8 cellular contexts compared by ENCODE assay signal in the genomic region with DNA sequence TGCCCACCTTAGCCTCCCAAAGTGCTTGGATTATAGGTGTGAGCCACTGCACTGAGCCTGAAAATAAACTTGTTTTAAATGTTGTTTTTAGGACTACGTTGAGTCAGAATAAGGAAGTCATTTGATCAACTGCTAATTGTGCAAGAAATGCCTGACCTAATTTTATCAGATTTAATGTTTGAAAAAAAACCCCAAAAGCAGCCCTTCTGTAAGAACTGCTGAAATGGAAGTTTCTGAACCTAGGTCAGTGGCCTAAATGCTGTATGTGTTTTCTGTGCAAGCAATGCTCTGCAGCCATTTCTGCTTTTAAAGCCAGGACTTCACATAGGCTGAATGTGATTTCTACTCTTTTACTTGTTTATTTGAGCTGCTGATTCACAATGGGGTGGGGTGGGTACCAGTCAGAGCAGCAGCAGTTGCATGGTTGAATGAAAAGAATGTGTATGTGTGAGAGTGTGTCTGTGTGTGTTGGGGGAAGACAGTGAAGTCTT. TPM values are rescaled to one million over a fixed set of nuclear protein-coding genes. Genes with fewer than 3 reads are reported as not detected.
DNase-seq lines count a peak whose midpoint lies in the region; ATAC-seq, FAIRE-seq and TF ChIP-seq lines count a peak whose summit lies in the region.

No MANE protein-coding gene starts in this region.

- no peak for TF ChIP-seq POLR2A in GM12878 (IDR thresholded peaks at IDR 0.05; ENCODE audit: low read depth, low read length)
- TF ChIP-seq POLR2A in HepG2 (IDR thresholded peaks at IDR 0.05; ENCODE audit: insufficient read depth in 1 of 2, low read depth in 2 of 2, low read length in 2 of 2): no peak
- no peak for TF ChIP-seq POLR2A in uterus (IDR thresholded peaks at IDR 0.05)

- RAD21 ChIA-PET in GM12878 (lab: Charles Lee; ENCODE audit: unreplicated experiment): interaction anchor here (0.7 to 4.3 kb wide), 6 partner anchors 9 to 97 kb away, joined by 3 to 23 read pairs (median 4); a partner anchor contains a TSS

- H3K4me1 Mint-ChIP-seq in activated T-cell treated with anti-CD3 and anti-CD28 coated beads, Interleukin-2, amount 50 U/mL, for 24 hours (ENCODE audit: low read depth): peaks cover 18% of the 10 kb centered on the region

- no TSS peak for BruUV-seq in GM12878 (replicated peaks; lab: Mats Ljungman, UMichigan)
- no TSS peak for BruUV-seq in HepG2 (replicated peaks; lab: Mats Ljungman, UMichigan)

- H3K4me3 ChIP-seq in GM12878 (no peak overlapping the region), HepG2 (replicated peaks in 1 of 3; ENCODE audit: insufficient read depth in 1 of 3, low read depth in 2 of 3, low read length in 3 of 3) (peak overlapping the region in 2 of 3 experiments; percentile 27 to 32; a peak in 5 of 6 replicates), uterus (no peak overlapping the region)

- intact Hi-C loops in GM12878 (cut with micrococcal nuclease; ENCODE audit: unreplicated experiment): no loop called here
- intact Hi-C loops in HepG2 (cut with micrococcal nuclease; ENCODE audit: unreplicated experiment): no loop called here
- intact Hi-C loops in uterus (cut with DNase I; ENCODE audit: low total_unique reads): no loop called here

- no peak for DNase-seq in activated T-cell treated with anti-CD3 and anti-CD28 coated beads, Interleukin-2, amount 50 U/mL, for 24 hours
- DNase-seq in activated T-cell treated with anti-CD3 and anti-CD28 coated beads for 4 hours (no peak), GM12878 (ENCODE audit: low read depth, low spot score) (no peak), HepG2 (ENCODE audit: low spot score) (no peak), uterus (no peak), HuH-7.5 (ENCODE audit: low spot score) (no peak), NCI-H146 treated with DMSO at 0.1 percent for 48 hours (lab: John Stamatoyannopoulos, UW; ENCODE audit: unreplicated experiment) (no peak)
- DNase-seq in activated CD4-positive, alpha-beta T cell treated with anti-CD3 and anti-CD28 coated beads, Interleukin-2, amount 50 U/mL, for 4 hours: no peak

- no peak for TF ChIP-seq CTCF in GM12878 (IDR thresholded peaks at IDR 0.05 in 2 of 3, conservative IDR thresholded peaks at IDR 0.05 in 1 of 3; ENCODE audit: control insufficient read depth in 2 of 3, extremely low read depth in 1 of 3, insufficient read depth in 1 of 3, low read depth in 3 of 3, low read length in 3 of 3)
- TF ChIP-seq CTCF in HepG2 (CRISPR knock-in tag; IDR thresholded peaks at IDR 0.05): no peak
- TF ChIP-seq CTCF in uterus (IDR thresholded peaks at IDR 0.05): no peak

- H2AFZ ChIP-seq in GM12878 (ENCODE audit: control insufficient read depth, low read depth, low read length) (peak overlapping the region; percentile 20), HepG2 (ENCODE audit: low read length) (peak overlapping the region; percentile 40)

- H3K36me3 ChIP-seq in GM12878 (ENCODE audit: control insufficient read depth in 2 of 2, insufficient read depth in 2 of 2, low read length in 1 of 2) (peaks cover 2 to 8% of the 10 kb centered on the region in 2 experiments; a peak in 3 of 4 replicates), HepG2 (replicated peaks in 1 of 2; ENCODE audit: control insufficient read depth in 1 of 2, insufficient read depth in 2 of 2, low read length in 2 of 2) (peaks cover 0 to 2% of the 10 kb centered on the region in 2 experiments; a peak in 3 of 5 replicates), uterus (no peaks in the 10 kb centered on the region)

- TF ChIP-seq EP300 in GM12878 (IDR thresholded peaks at IDR 0.05; ENCODE audit: borderline replicate concordance in 1 of 2, control insufficient read depth in 1 of 2, low read depth in 2 of 2, low read length in 2 of 2) (no peak), HepG2 (IDR thresholded peaks at IDR 0.05; ENCODE audit: low read depth in 2 of 2, low read length in 2 of 2) (no peak), HepG2 (CRISPR knock-in tag; IDR thresholded peaks at IDR 0.05; ENCODE audit: borderline replicate concordance) (no peak)

- H4K20me1 ChIP-seq in GM12878 (ENCODE audit: control insufficient read depth, insufficient read depth) (no peaks in the 10 kb centered on the region), HepG2 (ENCODE audit: insufficient read depth, low read length) (no peaks in the 10 kb centered on the region)

- H3K4me2 ChIP-seq in GM12878 (ENCODE audit: control insufficient read depth, insufficient read depth) (peak overlapping the region; percentile 8; the same call in 1 of the 2 replicates), HepG2 (ENCODE audit: low read depth, low read length) (peak overlapping the region; percentile 70)

- in situ Hi-C loops in GM12878 (cut with MboI) (no loop called here), HepG2 (cut with HindIII; ENCODE audit: extremely low pct_ligation_motif_present, low pct_unique_long_range_greater_than_20kb) (no loop called here)

- no peak for TF ChIP-seq RAD21 in GM12878 (IDR thresholded peaks at IDR 0.05; ENCODE audit: insufficient read depth, low read depth, low read length)
- TF ChIP-seq RAD21 in HepG2 (CRISPR knock-in tag; IDR thresholded peaks at IDR 0.05): no peak

- SMC1A ChIA-PET in GM12878 (lab: Charles Lee; ENCODE audit: uncharacterized antibody, unreplicated experiment): interaction anchor here (1.0 to 2.9 kb wide), 3 partner anchors 10 to 60 kb away, joined by 3 to 16 read pairs (median 5); a partner anchor contains a TSS

- H3K9me3 ChIP-seq in GM12878 (replicated peaks; ENCODE audit: control insufficient read depth, insufficient read depth, low read length) (no peaks in the 10 kb centered on the region), HepG2 (ENCODE audit: low read length) (no peaks in the 10 kb centered on the region), uterus (no peaks in the 10 kb centered on the region)

- POLR2A ChIA-PET in GM12878 (lab: Charles Lee): interaction anchor here (0.5 to 1.9 kb wide), 6 partner anchors 9 to 89 kb away, joined by 3 to 10 read pairs (median 4); a partner anchor contains a TSS
- POLR2A ChIA-PET in HepG2 (lab: Yijun Ruan, JAX): interaction anchor here (0.6 to 5.3 kb wide), 9 partner anchors 12 to 344 kb away, joined by 3 to 50 read pairs (median 3); a partner anchor contains a TSS

- CTCF ChIA-PET in GM12878 (lab: Yijun Ruan, JAX): interaction anchor here (0.9 to 1.2 kb wide), 3 partner anchors 8 to 12 kb away, joined by 3 to 6 read pairs (median 6); a partner anchor contains a TSS
- CTCF ChIA-PET in HepG2 (lab: Yijun Ruan, JAX; ENCODE audit: low intra/inter-chr PET ratio, low total read pairs): no interaction called here

- no peaks in the 10 kb centered on the region for H3K9me3 Mint-ChIP-seq in activated T-cell treated with anti-CD3 and anti-CD28 coated beads, Interleukin-2, amount 50 U/mL, for 24 hours

- H3K27me3 ChIP-seq in GM12878 (replicated peaks in 1 of 2; ENCODE audit: control insufficient read depth in 2 of 2, insufficient read depth in 2 of 2, low read length in 1 of 2): no peaks in the 10 kb centered on the region
- no peaks in the 10 kb centered on the region for H3K27me3 ChIP-seq in HepG2 (ENCODE audit: control insufficient read depth in 1 of 2, insufficient read depth in 2 of 2, low read length in 2 of 2)
- no peaks in the 10 kb centered on the region for H3K27me3 ChIP-seq in uterus

- H3K27ac ChIP-seq in GM12878 (ENCODE audit: control insufficient read depth, insufficient read depth) (peak overlapping the region; percentile 38; the same call in 1 of the 2 replicates), HepG2 (ENCODE audit: extremely low read length, insufficient read depth, low read length) (peak overlapping the region; percentile 56), uterus (peak overlapping the region; percentile 9 to 63)

- FAIRE-seq in GM12878 (lab: Jason Lieb, UNC): no peak
- FAIRE-seq in HepG2 (lab: Jason Lieb, UNC): no peak

- H3K27me3 Mint-ChIP-seq in activated T-cell treated with anti-CD3 and anti-CD28 coated beads, Interleukin-2, amount 50 U/mL, for 24 hours: no peaks in the 10 kb centered on the region

- no peak overlapping the region for H3K4me3 Mint-ChIP-seq in activated T-cell treated with anti-CD3 and anti-CD28 coated beads, Interleukin-2, amount 50 U/mL, for 24 hours

- peak; percentile 45 for ATAC-seq in GM12878
- ATAC-seq in HepG2: peak; percentile 19

- WGBS in GM12878 (ENCODE audit: insufficient coverage, insufficient replicate concordance, low lambda C conversion rate, missing lambda C conversion rate): 0% methylated on average over 1 of the region's 1 CpG
- 0% methylated on average over 1 of the region's 1 CpG for WGBS in HepG2 (ENCODE audit: low lambda C conversion rate)

- H3K4me1 ChIP-seq in GM12878 (ENCODE audit: control insufficient read depth, insufficient read depth, low read length): peaks cover 27% of the 10 kb centered on the region
- peaks cover 67% of the 10 kb centered on the region for H3K4me1 ChIP-seq in HepG2 (ENCODE audit: insufficient read depth, low read length)
- peaks cover 0 to 4% of the 10 kb centered on the region in 2 donors for H3K4me1 ChIP-seq in uterus

- peaks cover 9% of the 10 kb centered on the region for H3K79me2 ChIP-seq in GM12878 (ENCODE audit: control insufficient read depth, insufficient read depth, low read length)
- peaks cover 5% of the 10 kb centered on the region for H3K79me2 ChIP-seq in HepG2 (ENCODE audit: insufficient read depth, low read length)

- H3K27ac Mint-ChIP-seq in activated T-cell treated with anti-CD3 and anti-CD28 coated beads, Interleukin-2, amount 50 U/mL, for 24 hours: peak overlapping the region; percentile 12

- peaks cover 22% of the 10 kb centered on the region for H3K36me3 Mint-ChIP-seq in activated T-cell treated with anti-CD3 and anti-CD28 coated beads, Interleukin-2, amount 50 U/mL, for 24 hours (ENCODE audit: low read depth)

- H3K9ac ChIP-seq in GM12878 (ENCODE audit: control insufficient read depth, insufficient read depth, low read length): peak overlapping the region; percentile 15; the same call in 1 of the 2 replicates
- H3K9ac ChIP-seq in HepG2 (ENCODE audit: insufficient read depth, low read depth, low read length): peak overlapping the region; percentile 31

RNA-seq across cellular contexts. Expression of a gene that starts 6.6 kb away (rescaled TPM):
- total RNA-seq in GM12878 (2013; cell fraction: nucleolus; rRNA removed): 28.0 and 29.5 TPM in 2 replicates
- total RNA-seq in GM12878 (2014; rRNA removed): 639 and 705 TPM in 2 replicates
- total RNA-seq in GM12878 (2014; rRNA removed; fragmentation: Illumina TruSeq; extraction: Trizol): 210 and 245 TPM in 2 replicates
- 555 and 560 TPM in 2 replicates for total RNA-seq in GM12878 (2021)
- polyA plus RNA-seq in GM12878 (2011; ENCODE audit: low read depth): 149 TPM
- polyA plus RNA-seq in GM12878 (2011; rRNA removed): 70.8 and 155 TPM in 2 replicates
- 287 and 437 TPM in 2 replicates for polyA plus RNA-seq in GM12878 (2011; cell fraction: cytosol; rRNA removed)
- 173 and 177 TPM in 2 replicates for polyA plus RNA-seq in GM12878 (2011; cell fraction: nucleus; rRNA removed)
- polyA plus RNA-seq in GM12878 (2012): 320 and 364 TPM in 2 replicates
- 12.8 and 143 TPM in 2 replicates for polyA plus RNA-seq in GM12878 (2014; fragmentation: Illumina TruSeq; extraction: Trizol)
- 100 to 1,000 TPM in 1 of 2 experiments, 10 to 100 TPM in 1; 32.0 to 174 TPM for polyA plus RNA-seq in GM12878 (2014; fragmentation: Nextera tagmentation; extraction: Ambion mirVana)
- polyA plus RNA-seq in GM12878 (2014; rRNA removed): 947 and 967 TPM in 2 replicates
- polyA plus RNA-seq in GM12878 (2016; fragmentation: Nextera tagmentation; extraction: Ambion mirVana): 1,000 to 10,000 TPM; 1,103 to 1,121 TPM
- 42.4 and 98.3 TPM in 2 replicates for polyA minus RNA-seq in GM12878 (2011; rRNA and poly(A)+ RNA removed)
- polyA minus RNA-seq in GM12878 (2011; cell fraction: cytosol; rRNA and poly(A)+ RNA removed): 48.2 and 50.4 TPM in 2 replicates
- polyA minus RNA-seq in GM12878 (2011; cell fraction: nucleus; rRNA and poly(A)+ RNA removed): 27.4 and 51.1 TPM in 2 replicates
- 149 and 169 TPM in 2 replicates for total RNA-seq in HepG2 (2016; rRNA removed; fragmentation: Illumina TruSeq; extraction: Trizol)
- total RNA-seq in HepG2 (2016; cell fraction: cytosol; rRNA removed; fragmentation: Illumina TruSeq; extraction: Trizol; ENCODE audit: low read depth): 205 and 280 TPM in 2 replicates
- total RNA-seq in HepG2 (2016; cell fraction: insoluble cytoplasmic fraction; rRNA removed; fragmentation: Illumina TruSeq; extraction: Trizol): 148 and 173 TPM in 2 replicates
- total RNA-seq in HepG2 (2016; cell fraction: membrane; rRNA removed; fragmentation: Illumina TruSeq; extraction: Trizol): 276 and 347 TPM in 2 replicates
- 56.7 and 58.1 TPM in 2 replicates for total RNA-seq in HepG2 (2016; cell fraction: nucleus; rRNA removed; fragmentation: Illumina TruSeq; extraction: Trizol)
- polyA plus RNA-seq in HepG2 (2011; rRNA removed): 167 and 168 TPM in 2 replicates
- 122 and 246 TPM in 2 replicates for polyA plus RNA-seq in HepG2 (2011; cell fraction: cytosol; rRNA removed)
- polyA plus RNA-seq in HepG2 (2011; cell fraction: nucleus; rRNA removed): 103 and 106 TPM in 2 replicates
- 61.4 and 66.5 TPM in 2 replicates for polyA plus RNA-seq in HepG2 (2012)
- 349 and 479 TPM in 2 replicates for polyA plus RNA-seq in HepG2 (2016; cell fraction: cytosol; fragmentation: Illumina TruSeq; extraction: Trizol; ENCODE audit: low read depth)
- 254 and 267 TPM in 2 replicates for polyA plus RNA-seq in HepG2 (2016; cell fraction: insoluble cytoplasmic fraction; fragmentation: Illumina TruSeq; extraction: Trizol; ENCODE audit: low read depth)
- 392 and 448 TPM in 2 replicates for polyA plus RNA-seq in HepG2 (2016; cell fraction: membrane; fragmentation: Illumina TruSeq; extraction: Trizol; ENCODE audit: low read depth)
- 140 and 150 TPM in 2 replicates for polyA plus RNA-seq in HepG2 (2016; cell fraction: nucleus; fragmentation: Illumina TruSeq; extraction: Trizol; ENCODE audit: insufficient read depth, low read depth)
- 140 and 218 TPM in 2 replicates for polyA minus RNA-seq in HepG2 (2011; rRNA and poly(A)+ RNA removed; ENCODE audit: low replicate concordance)
- polyA minus RNA-seq in HepG2 (2011; cell fraction: cytosol; rRNA and poly(A)+ RNA removed): 38.9 and 50.8 TPM in 2 replicates
- polyA minus RNA-seq in HepG2 (2011; cell fraction: nucleus; rRNA and poly(A)+ RNA removed): 19.5 and 22.8 TPM in 2 replicates
- 100 to 1,000 TPM in 2 of 4 donors, 10 to 100 TPM in 2; 40.2 to 450 (median 81.2) TPM for total RNA-seq in uterus

RNA-seq across cellular contexts. Expression of a gene that starts 11.7 kb away (rescaled TPM):
- 110 and 117 TPM in 2 replicates for total RNA-seq in GM12878 (2013; cell fraction: nucleolus; rRNA removed)
- 24.8 and 26.5 TPM in 2 replicates for total RNA-seq in GM12878 (2014; rRNA removed)
- 57.6 and 58.8 TPM in 2 replicates for total RNA-seq in GM12878 (2014; rRNA removed; fragmentation: Illumina TruSeq; extraction: Trizol)
- 68.4 and 75.8 TPM in 2 replicates for total RNA-seq in GM12878 (2021)
- 45.0 TPM for polyA plus RNA-seq in GM12878 (2011; ENCODE audit: low read depth)
- polyA plus RNA-seq in GM12878 (2011; rRNA removed): 72.1 and 77.1 TPM in 2 replicates
- polyA plus RNA-seq in GM12878 (2011; cell fraction: cytosol; rRNA removed): 58.3 and 61.3 TPM in 2 replicates
- polyA plus RNA-seq in GM12878 (2011; cell fraction: nucleus; rRNA removed): 74.7 and 82.1 TPM in 2 replicates
- 46.7 and 50.0 TPM in 2 replicates for polyA plus RNA-seq in GM12878 (2012)
- 70.6 and 80.9 TPM in 2 replicates for polyA plus RNA-seq in GM12878 (2014; fragmentation: Illumina TruSeq; extraction: Trizol)
- 10 to 100 TPM; 40.3 to 49.3 TPM for polyA plus RNA-seq in GM12878 (2014; fragmentation: Nextera tagmentation; extraction: Ambion mirVana)
- polyA plus RNA-seq in GM12878 (2014; rRNA removed): 62.3 and 69.3 TPM in 2 replicates
- polyA plus RNA-seq in GM12878 (2016; fragmentation: Nextera tagmentation; extraction: Ambion mirVana): 10 to 100 TPM; 69.6 to 69.7 TPM
- polyA minus RNA-seq in GM12878 (2011; rRNA and poly(A)+ RNA removed): 107 and 161 TPM in 2 replicates
- polyA minus RNA-seq in GM12878 (2011; cell fraction: cytosol; rRNA and poly(A)+ RNA removed): 24.5 and 27.2 TPM in 2 replicates
- polyA minus RNA-seq in GM12878 (2011; cell fraction: nucleus; rRNA and poly(A)+ RNA removed): 36.3 and 64.6 TPM in 2 replicates
- total RNA-seq in HepG2 (2016; rRNA removed; fragmentation: Illumina TruSeq; extraction: Trizol): 9.2 and 12.1 TPM in 2 replicates
- total RNA-seq in HepG2 (2016; cell fraction: cytosol; rRNA removed; fragmentation: Illumina TruSeq; extraction: Trizol; ENCODE audit: low read depth): 3.9 and 5.6 TPM in 2 replicates
- total RNA-seq in HepG2 (2016; cell fraction: insoluble cytoplasmic fraction; rRNA removed; fragmentation: Illumina TruSeq; extraction: Trizol): 9.5 and 12.5 TPM in 2 replicates
- total RNA-seq in HepG2 (2016; cell fraction: membrane; rRNA removed; fragmentation: Illumina TruSeq; extraction: Trizol): 6.2 and 7.0 TPM in 2 replicates
- 14.7 and 15.5 TPM in 2 replicates for total RNA-seq in HepG2 (2016; cell fraction: nucleus; rRNA removed; fragmentation: Illumina TruSeq; extraction: Trizol)
- 18.7 and 20.8 TPM in 2 replicates for polyA plus RNA-seq in HepG2 (2011; rRNA removed)
- polyA plus RNA-seq in HepG2 (2011; cell fraction: cytosol; rRNA removed): 10.8 and 12.7 TPM in 2 replicates
- 22.0 and 28.3 TPM in 2 replicates for polyA plus RNA-seq in HepG2 (2011; cell fraction: nucleus; rRNA removed)
- 11.8 and 12.6 TPM in 2 replicates for polyA plus RNA-seq in HepG2 (2012)
- 2.2 and 2.4 TPM in 2 replicates for polyA plus RNA-seq in HepG2 (2016; cell fraction: cytosol; fragmentation: Illumina TruSeq; extraction: Trizol; ENCODE audit: low read depth)
- 23.2 and 24.3 TPM in 2 replicates for polyA plus RNA-seq in HepG2 (2016; cell fraction: insoluble cytoplasmic fraction; fragmentation: Illumina TruSeq; extraction: Trizol; ENCODE audit: low read depth)
- 5.3 and 5.8 TPM in 2 replicates for polyA plus RNA-seq in HepG2 (2016; cell fraction: membrane; fragmentation: Illumina TruSeq; extraction: Trizol; ENCODE audit: low read depth)
- polyA plus RNA-seq in HepG2 (2016; cell fraction: nucleus; fragmentation: Illumina TruSeq; extraction: Trizol; ENCODE audit: insufficient read depth, low read depth): 37.3 and 42.6 TPM in 2 replicates
- polyA minus RNA-seq in HepG2 (2011; rRNA and poly(A)+ RNA removed; ENCODE audit: low replicate concordance): 31.1 and 48.0 TPM in 2 replicates
- polyA minus RNA-seq in HepG2 (2011; cell fraction: cytosol; rRNA and poly(A)+ RNA removed): 10.6 TPM in 2 replicates
- polyA minus RNA-seq in HepG2 (2011; cell fraction: nucleus; rRNA and poly(A)+ RNA removed): 36.3 and 41.9 TPM in 2 replicates
- total RNA-seq in uterus: 10 to 100 TPM in 3 of 4 donors, 1 to 10 TPM in 1; 9.2 to 78.3 (median 28.8) TPM

Comparison
In these comparisons a context has a peak if more than half of its experiments do, and no peak if none do; other contexts are left out.
1. H3K4me3 ChIP-seq: peak in HepG2 (2 of 3); none in GM12878 (single experiment) and uterus (0 of 2).
2. Peak in every context shown above with its lines, with median percentiles within 50 percentile points of each other: H3K27ac ChIP-seq.